In genomic region chr13:51840141-51840540, GRCh38 we compare ENCODE assay signal across 19 cellular contexts. TPM values are rescaled to one million over a fixed set of nuclear protein-coding genes. Genes with fewer than 3 reads are reported as not detected.
DNase-seq lines count a peak whose midpoint lies in the region; ATAC-seq and TF ChIP-seq lines count a peak whose summit lies in the region.
"Had no signal": no experiment of that assay in that cellular context is flagged by ENCODE, and none has a peak within 500 bp of the region (broad histone marks: within the 10 kb centered on the region; RNA-seq: fewer than 3 reads in every experiment).

No MANE protein-coding gene starts in this region.

- H3K9me3 ChIP-seq in neural progenitor cell (ENCODE audit: low read depth): no peaks in the 10 kb centered on the region

- no peaks in the 10 kb centered on the region for H3K79me2 ChIP-seq in neural progenitor cell (ENCODE audit: low read depth)

- peak overlapping the region; percentile 21 for H3K27ac Mint-ChIP-seq in neural progenitor cell
- H3K27ac Mint-ChIP-seq: CD4-positive, alpha-beta memory T cell; GM23338 had no signal

- no peak overlapping the region for H3K4me3 Mint-ChIP-seq in neural progenitor cell
- H3K4me3 Mint-ChIP-seq: CD4-positive, alpha-beta memory T cell; GM23338; H9 had no signal

- H3K9ac ChIP-seq in neural progenitor cell: no peak overlapping the region

- intact Hi-C loops in cardiac septum (cut with DNase I) (no loop called here), Right ventricle myocardium inferior (cut with DNase I) (no loop called here)

- no peak overlapping the region for H3K27ac ChIP-seq in neural progenitor cell

- peaks cover 2% of the 10 kb centered on the region for H3K27me3 Mint-ChIP-seq in neural progenitor cell (ENCODE audit: insufficient read depth, low read depth)

- DNase-seq in cardiac septum (ENCODE audit: low spot score) (peak; percentile 51), Right ventricle myocardium inferior (ENCODE audit: missing footprints) (no peak), ecto neural progenitor cell (ENCODE audit: low spot score) (peak; percentile 9), neural progenitor cell (ENCODE audit: low spot score) (no peak), EL (no peak)
- DNase-seq: C1 segment of cervical spinal cord; Calu3; CD4-positive, alpha-beta memory T cell; COR-L47; DMS53; DMS79 treated with DMSO at 0.1 percent for 48 hours had no signal

- no peaks in the 10 kb centered on the region for H3K36me3 Mint-ChIP-seq in neural progenitor cell
- H3K36me3 Mint-ChIP-seq: CD4-positive, alpha-beta memory T cell had no signal

- H3K4me1 ChIP-seq in neural progenitor cell: peaks cover 6% of the 10 kb centered on the region

- H2AFZ ChIP-seq in neural progenitor cell (replicated peaks): no peak overlapping the region
- H2AFZ ChIP-seq: GM23338 had no signal

- peaks cover 12% of the 10 kb centered on the region for H3K4me1 Mint-ChIP-seq in neural progenitor cell

- H3F3A ChIP-seq in neural progenitor cell (ENCODE audit: low read depth): no peaks in the 10 kb centered on the region

- no peaks in the 10 kb centered on the region for H3K9me3 Mint-ChIP-seq in neural progenitor cell
- H3K9me3 Mint-ChIP-seq: CD4-positive, alpha-beta memory T cell; GM23338; H9 had no signal

- no peak for TF ChIP-seq CTCF in neural progenitor cell (IDR thresholded peaks at IDR 0.05)

- ATAC-seq in Right ventricle myocardium inferior (no peak), HG02870 (IDR thresholded peaks at IDR 0.05; ENCODE audit: unreplicated experiment) (no peak)
- ATAC-seq: GM23338, HCT116 had no signal

- no peak overlapping the region for H3K4me3 ChIP-seq in neural progenitor cell
- H3K4me3 ChIP-seq: GM23338 had no signal

- H3K4me2 ChIP-seq in neural progenitor cell: no peak overlapping the region
- H3K4me2 ChIP-seq: GM23338 had no signal

- no peaks in the 10 kb centered on the region for H3K36me3 ChIP-seq in neural progenitor cell

- no peaks in the 10 kb centered on the region for H3K27me3 ChIP-seq in neural progenitor cell

- no peaks in the 10 kb centered on the region for H4K20me1 ChIP-seq in neural progenitor cell (ENCODE audit: low read depth)

RNA-seq across cellular contexts. Expression of gene TMEM272, which starts 4.8 kb away (rescaled TPM):
- total RNA-seq in cardiac septum (1.7 TPM), Right ventricle myocardium inferior (0.49 TPM), neural progenitor cell (ENCODE audit: low replicate concordance) (0.15 TPM in 1 of 2 replicates, not detected in the other)
- total RNA-seq: A172, A673, Calu3, Daoy, H4, H9 had no signal

RNA-seq across cellular contexts. Expression of gene CCDC70, which starts 21.6 kb away (rescaled TPM):
- total RNA-seq in cardiac septum (not detected), Right ventricle myocardium inferior (not detected), neural progenitor cell (ENCODE audit: low replicate concordance) (not detected in 2 replicates)
- total RNA-seq: A172; A673; Calu3; CD4-positive, alpha-beta memory T cell; Daoy; GM23338; H4; H9 had no signal

RNA-seq across cellular contexts. Expression of gene DHRS12, which starts 36.2 kb away (rescaled TPM):
- total RNA-seq in cardiac septum (9.8 TPM), Right ventricle myocardium inferior (10.2 TPM), neural progenitor cell (ENCODE audit: low replicate concordance) (5.2 and 7.6 TPM in 2 replicates)
- total RNA-seq: Daoy had no signal

Comparison
In these comparisons a context has a peak if more than half of its experiments do, and no peak if none do; other contexts are left out.
1. DNase-seq: peak in cardiac septum (single experiment) and ecto neural progenitor cell (single experiment); none in Right ventricle myocardium inferior (single experiment), neural progenitor cell (single experiment) and EL (single experiment).